ENCODE assay signal across 15 cellular contexts in genomic region chr1:184861755-184862336, GRCh38.
DNase-seq lines count a peak whose midpoint lies in the region; ATAC-seq, FAIRE-seq and TF ChIP-seq lines count a peak whose summit lies in the region.
"Had no signal": no experiment of that assay in that cellular context is flagged by ENCODE, and none has a peak within 500 bp of the region (broad histone marks: within the 10 kb centered on the region; RNA-seq: fewer than 3 reads in every experiment).

No MANE protein-coding gene starts in this region.

- POLR2A ChIA-PET in HepG2 (lab: Yijun Ruan, JAX), result no interaction called here

- no peaks in the 10 kb centered on the region for H3K9me3 ChIP-seq in right atrium auricular region
- H3K9me3 ChIP-seq in OCI-LY3 (ENCODE audit: insufficient read depth, low read length), result no peaks in the 10 kb centered on the region
- H3K9me3 ChIP-seq in HepG2 (ENCODE audit: low read length), result no peaks in the 10 kb centered on the region
- no peaks in the 10 kb centered on the region for H3K9me3 ChIP-seq in stomach
- H3K9me3 ChIP-seq in trophoblast cell (ENCODE audit: insufficient read depth, low read depth, low read length), result no peaks in the 10 kb centered on the region
- peaks cover 5% of the 10 kb centered on the region for H3K9me3 ChIP-seq in mesenchymal stem cell (ENCODE audit: control insufficient read depth, low read length)

- no peak overlapping the region for H2BK12ac ChIP-seq in trophoblast cell (ENCODE audit: low read length)
- no peak overlapping the region for H2BK12ac ChIP-seq in mesenchymal stem cell (ENCODE audit: low read length in 2 of 2)

- H2BK5ac ChIP-seq in trophoblast cell (ENCODE audit: low read depth, low read length, poor library complexity), result no peak overlapping the region
- H2BK5ac ChIP-seq in mesenchymal stem cell (ENCODE audit: low read depth, low read length, poor library complexity, severe bottlenecking), result no peak overlapping the region

- ATAC-seq in HepG2, result no peak

- no peak overlapping the region for H3K18ac ChIP-seq in trophoblast cell (ENCODE audit: low read length)
- H3K18ac ChIP-seq in mesenchymal stem cell (ENCODE audit: low read depth in 1 of 2, low read length in 2 of 2), result no peak overlapping the region

- TF ChIP-seq CTCF in right atrium auricular region (IDR thresholded peaks at IDR 0.05) (no peak), OCI-LY3 (IDR thresholded peaks at IDR 0.05; ENCODE audit: low read depth, low read length) (no peak), HepG2 (CRISPR knock-in tag; IDR thresholded peaks at IDR 0.05) (no peak), stomach (IDR thresholded peaks at IDR 0.05) (no peak)

- H3K14ac ChIP-seq in trophoblast cell (ENCODE audit: low read length) (no peak overlapping the region), mesenchymal stem cell (ENCODE audit: low read length in 2 of 2) (no peak overlapping the region)

- no peak overlapping the region for H2AFZ ChIP-seq in OCI-LY3 (ENCODE audit: low read depth, low read length)
- H2AFZ ChIP-seq in HepG2 (ENCODE audit: low read length), result no peak overlapping the region
- no peak overlapping the region for H2AFZ ChIP-seq in trophoblast cell (ENCODE audit: insufficient read depth, low read length, poor library complexity)
- no peak overlapping the region for H2AFZ ChIP-seq in mesenchymal stem cell (ENCODE audit: low read depth, low read length)

- H2AK5ac ChIP-seq in trophoblast cell (ENCODE audit: low read length), result no peak overlapping the region
- H2AK5ac ChIP-seq in mesenchymal stem cell (ENCODE audit: low read length, severe bottlenecking), result no peak overlapping the region

- H4K91ac ChIP-seq in trophoblast cell (ENCODE audit: low read depth, low read length), result no peak overlapping the region
- no peak overlapping the region for H4K91ac ChIP-seq in mesenchymal stem cell (ENCODE audit: low read length)

- 4% methylated on average over 6 of the region's 6 CpGs for WGBS in HepG2 (ENCODE audit: low lambda C conversion rate)
- WGBS in stomach, 5 donors, result 28 to 55% (median 45%) methylated on average over 6 of the region's 6 CpGs
- no CpG with 5 or more reads among the region's 6 CpGs for WGBS in trophoblast cell (ENCODE audit: extremely low coverage, insufficient coverage, insufficient read length)
- WGBS in mesenchymal stem cell, result 89% methylated on average over 6 of the region's 6 CpGs

- H4K20me1 ChIP-seq in OCI-LY3 (ENCODE audit: insufficient read depth, low read length), result no peaks in the 10 kb centered on the region
- H4K20me1 ChIP-seq in HepG2 (ENCODE audit: insufficient read depth, low read length), result no peaks in the 10 kb centered on the region

- no peak overlapping the region for H4K12ac ChIP-seq in trophoblast cell (ENCODE audit: low read depth, low read length)

- TF ChIP-seq POLR2A in HepG2 (IDR thresholded peaks at IDR 0.05; ENCODE audit: insufficient read depth in 1 of 2, low read depth in 2 of 2, low read length in 2 of 2) (no peak), stomach (IDR thresholded peaks at IDR 0.05) (no peak)

- H4K8ac ChIP-seq in trophoblast cell (ENCODE audit: low read depth, low read length) (no peak overlapping the region), mesenchymal stem cell (ENCODE audit: low read length) (no peak overlapping the region)

- H3K4me2 ChIP-seq in OCI-LY3 (ENCODE audit: low read length) (no peak overlapping the region; the same call in 1 of the 2 replicates), HepG2 (ENCODE audit: low read depth, low read length) (no peak overlapping the region), trophoblast cell (ENCODE audit: low read length) (no peak overlapping the region), mesenchymal stem cell (ENCODE audit: low read length, poor library complexity, severe bottlenecking) (no peak overlapping the region)

- H3K23ac ChIP-seq in trophoblast cell (ENCODE audit: low read length) (no peak overlapping the region), mesenchymal stem cell (ENCODE audit: low read length in 2 of 2) (no peak overlapping the region)

- no peak overlapping the region for H2BK15ac ChIP-seq in mesenchymal stem cell (ENCODE audit: low read depth, poor library complexity, severe bottlenecking)

- DNase-seq in right atrium auricular region (ENCODE audit: low spot score) (no peak), cardiac septum (ENCODE audit: low spot score) (no peak), HepG2 (ENCODE audit: low spot score) (peak; percentile 17), stomach (peak; percentile 66), EL (no peak), trophoblast cell (no peak), mesenchymal stem cell (no peak)
- DNase-seq: Kasumi-1, NCI-H1436, NCI-H2107, NCI-H345, SHP77 treated with DMSO at 0.1 percent for 48 hours had no signal

- H3K4ac ChIP-seq in trophoblast cell (ENCODE audit: low read depth, low read length), result no peak overlapping the region
- H3K4ac ChIP-seq in mesenchymal stem cell (ENCODE audit: low read depth in 1 of 2, low read length in 2 of 2), result no peak overlapping the region

- no peak for FAIRE-seq in HepG2 (lab: Jason Lieb, UNC)
- FAIRE-seq: H1, RCC 7860 had no signal

- H3K27ac ChIP-seq in right atrium auricular region (peak overlapping the region; percentile 8 to 68), OCI-LY3 (ENCODE audit: low read length) (peak overlapping the region; percentile 91; the same call in 1 of the 2 replicates), HepG2 (ENCODE audit: extremely low read length, insufficient read depth, low read length) (no peak overlapping the region), stomach (peak overlapping the region; percentile 23 to 59 (median 45)), trophoblast cell (ENCODE audit: low read depth, low read length) (no peak overlapping the region), mesenchymal stem cell (ENCODE audit: low read length, poor library complexity, severe bottlenecking) (no peak overlapping the region)

- TF ChIP-seq EP300 in HepG2 (IDR thresholded peaks at IDR 0.05; ENCODE audit: low read depth in 2 of 2, low read length in 2 of 2), result no peak
- no peak for TF ChIP-seq EP300 in HepG2 (CRISPR knock-in tag; IDR thresholded peaks at IDR 0.05; ENCODE audit: borderline replicate concordance)
- TF ChIP-seq EP300 in stomach (IDR thresholded peaks at IDR 0.05), result no peak

- no peak overlapping the region for H3K9ac ChIP-seq in OCI-LY3 (ENCODE audit: low read length)
- no peak overlapping the region for H3K9ac ChIP-seq in HepG2 (ENCODE audit: insufficient read depth, low read depth, low read length)
- no peak overlapping the region for H3K9ac ChIP-seq in trophoblast cell (ENCODE audit: low read length)
- no peak overlapping the region for H3K9ac ChIP-seq in mesenchymal stem cell (ENCODE audit: low read length)

- H3K4me3 ChIP-seq in right atrium auricular region (no peak overlapping the region), OCI-LY3 (ENCODE audit: low read length) (no peak overlapping the region), HepG2 (replicated peaks in 1 of 3; ENCODE audit: insufficient read depth in 1 of 3, low read depth in 2 of 3, low read length in 3 of 3) (no peak overlapping the region), stomach (no peak overlapping the region), trophoblast cell (ENCODE audit: low read depth, low read length) (no peak overlapping the region), mesenchymal stem cell (ENCODE audit: insufficient read depth in 1 of 2, low read depth in 1 of 2, low read length in 2 of 2) (no peak overlapping the region)

- CTCF ChIA-PET in HepG2 (lab: Yijun Ruan, JAX; ENCODE audit: low intra/inter-chr PET ratio, low total read pairs), result no interaction called here

- no peak for TF ChIP-seq RAD21 in HepG2 (CRISPR knock-in tag; IDR thresholded peaks at IDR 0.05)

- H3K79me2 ChIP-seq in OCI-LY3 (ENCODE audit: low read length), result peaks cover 35% of the 10 kb centered on the region
- H3K79me2 ChIP-seq in HepG2 (ENCODE audit: insufficient read depth, low read length), result no peaks in the 10 kb centered on the region
- no peaks in the 10 kb centered on the region for H3K79me2 ChIP-seq in trophoblast cell (ENCODE audit: control insufficient read depth, insufficient read depth, low read length, poor library complexity)

- H3K4me1 ChIP-seq in right atrium auricular region (peaks cover 0 to 17% of the 10 kb centered on the region in 2 donors), OCI-LY3 (ENCODE audit: low read length) (peaks cover 87% of the 10 kb centered on the region), HepG2 (ENCODE audit: insufficient read depth, low read length) (peaks cover 8% of the 10 kb centered on the region; the same call in 1 of the 2 replicates), stomach (peaks cover 8 to 57% (median 39%) of the 10 kb centered on the region in 4 donors), trophoblast cell (ENCODE audit: control insufficient read depth in 1 of 2, insufficient read depth in 2 of 2, low read length in 2 of 2) (no peaks in the 10 kb centered on the region), mesenchymal stem cell (ENCODE audit: control insufficient read depth, insufficient read depth, low read depth, low read length) (no peaks in the 10 kb centered on the region)

- H2BK120ac ChIP-seq in trophoblast cell (ENCODE audit: insufficient read depth, low read length, poor library complexity) (no peak overlapping the region), mesenchymal stem cell (ENCODE audit: low read depth, low read length) (no peak overlapping the region)

- no TSS peak for BruUV-seq in HepG2 (replicated peaks; lab: Mats Ljungman, UMichigan)

- no peaks in the 10 kb centered on the region for H3K79me1 ChIP-seq in trophoblast cell (ENCODE audit: low read length)
- H3K79me1 ChIP-seq in mesenchymal stem cell (replicated peaks; ENCODE audit: low read length, poor library complexity, severe bottlenecking), result no peaks in the 10 kb centered on the region

- in situ Hi-C loops in HepG2 (cut with HindIII; ENCODE audit: extremely low pct_ligation_motif_present, low pct_unique_long_range_greater_than_20kb), result no loop called here

- H3K36me3 ChIP-seq in right atrium auricular region (peaks cover 11% of the 10 kb centered on the region), OCI-LY3 (replicated peaks; ENCODE audit: low read depth, low read length) (peaks cover 39% of the 10 kb centered on the region), HepG2 (replicated peaks in 1 of 2; ENCODE audit: control insufficient read depth in 1 of 2, insufficient read depth in 2 of 2, low read length in 2 of 2) (no peaks in the 10 kb centered on the region), stomach (no peaks in the 10 kb centered on the region), trophoblast cell (ENCODE audit: control insufficient read depth in 1 of 2, insufficient read depth in 2 of 2, low read length in 2 of 2) (no peaks in the 10 kb centered on the region), mesenchymal stem cell (ENCODE audit: control insufficient read depth in 1 of 2, insufficient read depth in 2 of 2, low read depth in 1 of 2, low read length in 2 of 2) (peaks cover 0 to 31% of the 10 kb centered on the region in 2 experiments)

- H3K27me3 ChIP-seq in right atrium auricular region (no peaks in the 10 kb centered on the region), OCI-LY3 (ENCODE audit: low read depth, low read length) (no peaks in the 10 kb centered on the region), HepG2 (ENCODE audit: control insufficient read depth in 1 of 2, insufficient read depth in 2 of 2, low read length in 2 of 2) (no peaks in the 10 kb centered on the region; a peak in 1 of 5 replicates), stomach (no peaks in the 10 kb centered on the region), trophoblast cell (ENCODE audit: insufficient read depth, low read length) (no peaks in the 10 kb centered on the region), mesenchymal stem cell (ENCODE audit: control insufficient read depth in 1 of 2, insufficient read depth in 1 of 2, low read length in 2 of 2) (no peaks in the 10 kb centered on the region)

- intact Hi-C loops in cardiac septum (cut with DNase I), result no loop called here
- intact Hi-C loops in HepG2 (cut with micrococcal nuclease; ENCODE audit: unreplicated experiment), result no loop called here
- intact Hi-C loops in stomach (cut with DNase I; ENCODE audit: low total_unique reads), result no loop called here

Comparison
In these comparisons a context has a peak if more than half of its experiments do, and no peak if none do; other contexts are left out.
1. DNase-seq: peak in HepG2 (single experiment) and stomach (single experiment); none in right atrium auricular region (single experiment), cardiac septum (single experiment), EL (single experiment), trophoblast cell (0 of 2) and mesenchymal stem cell (single experiment).
2. H3K27ac ChIP-seq: peak in right atrium auricular region (2 of 2), OCI-LY3 (single experiment) and stomach (5 of 5); none in HepG2 (single experiment), trophoblast cell (single experiment) and mesenchymal stem cell (single experiment).